28 cellular contexts compared by ENCODE assay signal in genomic region chr18:76978616-76979015, GRCh38.
DNase-seq lines count a peak whose midpoint lies in the region; ATAC-seq and TF ChIP-seq lines count a peak whose summit lies in the region.
"Had no signal": no experiment of that assay in that cellular context is flagged by ENCODE, and none has a peak within 500 bp of the region (broad histone marks: within the 10 kb centered on the region; RNA-seq: fewer than 3 reads in every experiment).

No MANE protein-coding gene starts in this region.

- peaks cover 51 to 68% (median 52%) of the 10 kb centered on the region in 3 donors for H3K4me1 Mint-ChIP-seq in naive B cell

- no peaks in the 10 kb centered on the region for H3K27me3 Mint-ChIP-seq in naive B cell
- H3K27me3 Mint-ChIP-seq: activated naive CD8-positive, alpha-beta T cell treated with anti-CD3 and anti-CD28 coated beads, Interleukin-2, amount 50 U/mL, for 24 hours; activated T-cell treated with anti-CD3 and anti-CD28 coated beads, Interleukin-2, amount 50 U/mL, for 24 hours; central memory CD8-positive, alpha-beta T cell had no signal

- H3K9ac ChIP-seq in colonic mucosa (ENCODE audit: low read depth in 2 of 2, low read length in 2 of 2) = no peak overlapping the region

- H3K4me3 Mint-ChIP-seq in naive B cell = peak overlapping the region; percentile 19 to 86 (median 73)
- H3K4me3 Mint-ChIP-seq: activated CD8-positive, alpha-beta T cell treated with anti-CD3 and anti-CD28 coated beads, Interleukin-2, amount 10 ng/mL, durations not matched to agents 7 days and 5 days; activated naive CD8-positive, alpha-beta T cell treated with anti-CD3 and anti-CD28 coated beads, Interleukin-2, amount 50 U/mL, for 24 hours; activated T-cell treated with anti-CD3 and anti-CD28 coated beads, Interleukin-2, amount 50 U/mL, for 24 hours; central memory CD8-positive, alpha-beta T cell had no signal

- peak; percentile 20 to 41 for ATAC-seq in naive B cell (ENCODE audit: low read depth in 2 of 2)
- ATAC-seq in HG02571 (IDR thresholded peaks at IDR 0.05; ENCODE audit: unreplicated experiment) = no peak
- ATAC-seq: activated CD4-positive, CD25-positive, alpha-beta regulatory T cell treated with anti-CD3 and anti-CD28 coated beads, Interleukin-2, amount 50 U/mL, for 24 hours; activated CD8-positive, alpha-beta T cell treated with anti-CD3 and anti-CD28 coated beads, Interleukin-2, amount 10 ng/mL, durations not matched to agents 7 days and 5 days; activated naive CD8-positive, alpha-beta T cell treated with anti-CD3 and anti-CD28 coated beads, Interleukin-2, amount 50 U/mL, for 24 hours; K562 had no signal

- intact Hi-C loops in colonic mucosa (cut with DNase I) = no loop called here

- peaks cover 3% of the 10 kb centered on the region for H3K4me1 ChIP-seq in colonic mucosa
- H3K4me1 ChIP-seq: SJCRH30 had no signal

- H3K9me3 ChIP-seq in colonic mucosa = no peaks in the 10 kb centered on the region
- H3K9me3 ChIP-seq: MG63, neutrophil, SJCRH30, stomach, tibial nerve had no signal

- TF ChIP-seq CTCF in colonic mucosa (IDR thresholded peaks at IDR 0.05) = no peak

- no peaks in the 10 kb centered on the region for H3K36me3 ChIP-seq in colonic mucosa
- H3K36me3 ChIP-seq: MG63, SJCRH30 had no signal

- H3K27ac ChIP-seq in colonic mucosa = peak overlapping the region; percentile 83
- H3K27ac ChIP-seq: C4-2B, neutrophil, SJCRH30 had no signal

- no peaks in the 10 kb centered on the region for H3K27me3 ChIP-seq in colonic mucosa
- H3K27me3 ChIP-seq: dorsolateral prefrontal cortex, MG63, neutrophil, SJCRH30, stomach, tibial nerve had no signal

- DNase-seq in NCI-H526 treated with DMSO at 0.1 percent for 48 hours (lab: John Stamatoyannopoulos, UW) (peak; percentile 66), colonic mucosa (peak; percentile 66), naive B cell (peak; percentile 35), superior temporal gyrus (ENCODE audit: extremely low spot score) (peak; percentile 24), NCI-H187 (lab: John Stamatoyannopoulos, UW) (no peak)
- DNase-seq in activated effector memory CD4-positive, alpha-beta T cell treated with anti-CD3 and anti-CD28 coated beads, Interleukin-2, amount 50 U/mL, for 16 hours = no peak
- DNase-seq: activated CD8-positive, alpha-beta T cell treated with anti-CD3 and anti-CD28 coated beads, Interleukin-2, amount 10 ng/mL, durations not matched to agents 7 days and 5 days; activated naive CD8-positive, alpha-beta T cell treated with anti-CD3 and anti-CD28 coated beads, Interleukin-2, amount 50 U/mL, for 24 hours; activated T-cell treated with anti-CD3 and anti-CD28 coated beads, Interleukin-2, amount 50 U/mL, for 24 hours; DMS79; GF-D8; H7; MG63; NCI-H1105 treated with DMSO at 0.1 percent for 48 hours; NCI-H2029; NCI-H774; stimulated activated CD4-positive, alpha-beta T cell treated with anti-CD3 and anti-CD28 coated beads, Interleukin-15, amount 100 ng/mL, for 24 hours; stomach; T-helper 1 cell had no signal

- no peak overlapping the region for H3K4me3 ChIP-seq in colonic mucosa
- H3K4me3 ChIP-seq: dorsolateral prefrontal cortex, K562, MG63, SJCRH30, stomach, tibial nerve had no signal

- H3K36me3 Mint-ChIP-seq in naive B cell = peaks cover 5 to 9% of the 10 kb centered on the region in 2 donors

- peaks cover 0 to 2% (median 0%) of the 10 kb centered on the region in 7 donors for H3K9me3 Mint-ChIP-seq in naive B cell
- H3K9me3 Mint-ChIP-seq: activated naive CD8-positive, alpha-beta T cell treated with anti-CD3 and anti-CD28 coated beads, Interleukin-2, amount 50 U/mL, for 24 hours; activated T-cell treated with anti-CD3 and anti-CD28 coated beads, Interleukin-2, amount 50 U/mL, for 24 hours; central memory CD8-positive, alpha-beta T cell had no signal

- H3K27ac Mint-ChIP-seq in naive B cell = peak overlapping the region; percentile 90 to 99 (median 93)
- H3K27ac Mint-ChIP-seq: activated CD8-positive, alpha-beta T cell treated with anti-CD3 and anti-CD28 coated beads, Interleukin-2, amount 10 ng/mL, durations not matched to agents 7 days and 5 days; activated naive CD8-positive, alpha-beta T cell treated with anti-CD3 and anti-CD28 coated beads, Interleukin-2, amount 50 U/mL, for 24 hours; activated T-cell treated with anti-CD3 and anti-CD28 coated beads, Interleukin-2, amount 50 U/mL, for 24 hours had no signal

Comparison
In these comparisons a context has a peak if more than half of its experiments do, and no peak if none do; other contexts are left out.
1. DNase-seq: peak in NCI-H526 treated with DMSO at 0.1 percent for 48 hours (single experiment), colonic mucosa (single experiment), naive B cell (single experiment) and superior temporal gyrus (single experiment); none in activated effector memory CD4-positive, alpha-beta T cell treated with anti-CD3 and anti-CD28 coated beads, Interleukin-2, amount 50 U/mL, for 16 hours (single experiment) and NCI-H187 (0 of 2).